Comparison of ENCODE assay signal across 8 cellular contexts in the genomic region with DNA sequence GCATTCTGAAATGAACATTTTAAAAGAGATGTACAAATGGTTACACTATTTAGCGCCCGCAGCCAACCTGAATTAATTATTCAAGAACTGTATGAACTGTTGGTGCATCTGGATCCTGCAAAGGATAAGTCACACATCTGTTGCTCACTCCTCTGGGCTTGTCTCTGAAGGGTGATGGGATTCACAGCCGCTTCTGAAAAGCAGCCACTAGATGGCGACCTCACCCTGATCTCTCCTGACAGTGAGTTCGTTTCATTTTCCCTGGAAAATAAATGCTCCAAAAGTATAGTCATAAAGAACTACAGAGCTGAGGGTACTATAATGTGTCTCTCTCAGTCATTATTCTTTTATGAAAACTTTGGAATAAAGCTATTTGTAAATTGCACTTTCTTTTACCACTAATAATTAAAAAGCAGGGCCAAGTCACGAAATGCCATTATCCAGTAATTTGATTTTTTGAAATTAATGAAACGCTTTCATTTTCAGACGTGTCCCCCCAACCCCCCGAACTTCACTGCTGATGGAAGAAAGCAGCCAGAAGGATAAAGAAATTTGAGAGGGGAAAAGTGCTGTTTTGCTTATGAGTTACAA.
DNase-seq lines count a peak whose midpoint lies in the region; ATAC-seq, FAIRE-seq and TF ChIP-seq lines count a peak whose summit lies in the region.

No MANE protein-coding gene starts in this region.

- H3K4me3 ChIP-seq in A549 (no peak overlapping the region), lower leg skin (ENCODE audit: low read depth, poor library complexity, severe bottlenecking) (no peak overlapping the region)

- H3K36me3 Mint-ChIP-seq in activated CD4-positive, alpha-beta T cell treated with anti-CD3 and anti-CD28 coated beads for 36 hours (ENCODE audit: low read depth) = no peaks in the 10 kb centered on the region

- CTCF ChIA-PET in A549 (lab: Yijun Ruan, JAX) = interaction anchor here (0.6 to 2.8 kb wide), 24 partner anchors 10 to 1972 kb away, joined by 3 to 21 read pairs (median 3); no protein-coding TSS in a partner anchor
- CTCF ChIA-PET in activated CD4-positive, alpha-beta T cell treated with anti-CD3 and anti-CD28 coated beads for 36 hours (lab: Charles Lee) = interaction anchor here (0.6 to 2.3 kb wide), 6 partner anchors 9 to 1463 kb away, joined by 3 to 8 read pairs (median 6); no protein-coding TSS in a partner anchor

- in situ Hi-C loops in GM13977 (cut with MboI; ENCODE audit: low pct_unique_long_range_greater_than_20kb, low sequenced_read_pairs, unreplicated experiment) = no loop called here

- no peak for TF ChIP-seq EP300 in A549 (IDR thresholded peaks at IDR 0.05)

- H3K9me3 Mint-ChIP-seq in activated CD4-positive, alpha-beta T cell treated with anti-CD3 and anti-CD28 coated beads for 36 hours (ENCODE audit: low read depth) = no peaks in the 10 kb centered on the region

- H3K4me2 ChIP-seq in A549 = peak overlapping the region; percentile 54

- peak; percentile 73 to 79 for TF ChIP-seq RAD21 in A549 (conservative IDR thresholded peaks at IDR 0.05 in 1 of 2, IDR thresholded peaks at IDR 0.05 in 1 of 2)

- WGBS in A549 (ENCODE audit: missing lambda C conversion rate) = 15% methylated on average over 9 of the region's 9 CpGs
- 24 to 27% methylated on average over 9 of the region's 9 CpGs for WGBS in lower leg skin, 2 donors

- H3K9me3 ChIP-seq in A549 = no peaks in the 10 kb centered on the region

- H3K4me1 ChIP-seq in A549 = no peaks in the 10 kb centered on the region

- peak; percentile 87 to 93 for ATAC-seq in A549
- peak; percentile 87 for ATAC-seq in HG03066 (IDR thresholded peaks at IDR 0.05; ENCODE audit: low read depth, unreplicated experiment)
- ATAC-seq in activated CD4-positive, alpha-beta T cell treated with anti-CD3 and anti-CD28 coated beads for 36 hours = no peak

- no peaks in the 10 kb centered on the region for H3K27me3 Mint-ChIP-seq in activated CD4-positive, alpha-beta T cell treated with anti-CD3 and anti-CD28 coated beads for 36 hours

- H3K27ac Mint-ChIP-seq in activated CD4-positive, alpha-beta T cell treated with anti-CD3 and anti-CD28 coated beads for 36 hours = no peak overlapping the region

- TF ChIP-seq CTCF in A549 (IDR thresholded peaks at IDR 0.05) (peak; percentile 85), GM13977 (IDR thresholded peaks at IDR 0.05; ENCODE audit: extremely low read depth, insufficient read depth, missing control alignments) (peak; percentile 88), lower leg skin (IDR thresholded peaks at IDR 0.05) (no peak)

- no peak for TF ChIP-seq POLR2A in A549 (IDR thresholded peaks at IDR 0.05; ENCODE audit: low read length)
- TF ChIP-seq POLR2A in lower leg skin (IDR thresholded peaks at IDR 0.05) = no peak

- no peak overlapping the region for H3K4me3 Mint-ChIP-seq in activated CD4-positive, alpha-beta T cell treated with anti-CD3 and anti-CD28 coated beads for 36 hours

- intact Hi-C loops in activated CD4-positive, alpha-beta T cell treated with anti-CD3 and anti-CD28 coated beads for 36 hours (cut with DNase I, micrococcal nuclease) = loop anchor here in 1 of 2 experiments (5.0 kb wide), 1 partner anchor 1893 kb away; no protein-coding TSS in a partner anchor
- intact Hi-C loops in lower leg skin (cut with DNase I; ENCODE audit: low total_unique reads) = no loop called here

- no peak overlapping the region for H3K27ac ChIP-seq in A549

- no peaks in the 10 kb centered on the region for H3K4me1 Mint-ChIP-seq in activated CD4-positive, alpha-beta T cell treated with anti-CD3 and anti-CD28 coated beads for 36 hours

- peak; percentile 63 for FAIRE-seq in A549 (lab: Jason Lieb, UNC)

- peak; percentile 58 to 61 for DNase-seq in A549 (ENCODE audit: low read depth in 1 of 2, low spot score in 1 of 2)
- peak; percentile 53 for DNase-seq in GM13977 (ENCODE audit: low spot score)
- peak; percentile 73 for DNase-seq in NCI-H2227 (lab: John Stamatoyannopoulos, UW; ENCODE audit: unreplicated experiment)
- peak; percentile 67 for DNase-seq in activated CD4-positive, alpha-beta T cell treated with anti-CD3 and anti-CD28 coated beads for 36 hours
- peak; percentile 59 to 77 for DNase-seq in dermis microvascular lymphatic vessel endothelial cell (ENCODE audit: low read depth in 2 of 2)
- peak; percentile 40 to 87 for DNase-seq in lower leg skin (ENCODE audit: low spot score in 2 of 2)
- peak; percentile 15 for DNase-seq in stimulated activated CD8-positive, alpha-beta memory T cell treated with anti-CD3 and anti-CD28 coated beads, Interleukin-12 subunit alpha, Interleukin-12 subunit beta, amount 100 ng/mL, for 1 hour (ENCODE audit: low read depth)

- POLR2A ChIA-PET in A549 (lab: Yijun Ruan, JAX) = no interaction called here
- POLR2A ChIA-PET in activated CD4-positive, alpha-beta T cell treated with anti-CD3 and anti-CD28 coated beads for 36 hours (lab: Charles Lee) = no interaction called here

TF ChIP-seq in A549, 52 proteins besides CTCF, POLR2A, EP300 and RAD21:
- peak; percentile 61 for TF ChIP-seq SMC3 (IDR thresholded peaks at IDR 0.05)
- no peak for TF ChIP-seq ZNF302 (CRISPR knock-in tag; IDR thresholded peaks at IDR 0.05)
TF ChIP-seq in A549: peak in this region for 1.

Comparison
In these comparisons a context has a peak if more than half of its experiments do, and no peak if none do; other contexts are left out.
1. DNase-seq: peak in every context shown above with its lines; median percentile 73 in NCI-H2227; 68 in dermis microvascular lymphatic vessel endothelial cell; 67 in activated CD4-positive, alpha-beta T cell treated with anti-CD3 and anti-CD28 coated beads for 36 hours; 64 in lower leg skin; 60 in A549; 53 in GM13977; 15 in stimulated activated CD8-positive, alpha-beta memory T cell treated with anti-CD3 and anti-CD28 coated beads, Interleukin-12 subunit alpha, Interleukin-12 subunit beta, amount 100 ng/mL, for 1 hour.
2. CTCF ChIP-seq: peak in A549 (single experiment) and GM13977 (single experiment); none in lower leg skin (0 of 3).